19 cellular contexts compared by ENCODE assay signal in the genomic region with DNA sequence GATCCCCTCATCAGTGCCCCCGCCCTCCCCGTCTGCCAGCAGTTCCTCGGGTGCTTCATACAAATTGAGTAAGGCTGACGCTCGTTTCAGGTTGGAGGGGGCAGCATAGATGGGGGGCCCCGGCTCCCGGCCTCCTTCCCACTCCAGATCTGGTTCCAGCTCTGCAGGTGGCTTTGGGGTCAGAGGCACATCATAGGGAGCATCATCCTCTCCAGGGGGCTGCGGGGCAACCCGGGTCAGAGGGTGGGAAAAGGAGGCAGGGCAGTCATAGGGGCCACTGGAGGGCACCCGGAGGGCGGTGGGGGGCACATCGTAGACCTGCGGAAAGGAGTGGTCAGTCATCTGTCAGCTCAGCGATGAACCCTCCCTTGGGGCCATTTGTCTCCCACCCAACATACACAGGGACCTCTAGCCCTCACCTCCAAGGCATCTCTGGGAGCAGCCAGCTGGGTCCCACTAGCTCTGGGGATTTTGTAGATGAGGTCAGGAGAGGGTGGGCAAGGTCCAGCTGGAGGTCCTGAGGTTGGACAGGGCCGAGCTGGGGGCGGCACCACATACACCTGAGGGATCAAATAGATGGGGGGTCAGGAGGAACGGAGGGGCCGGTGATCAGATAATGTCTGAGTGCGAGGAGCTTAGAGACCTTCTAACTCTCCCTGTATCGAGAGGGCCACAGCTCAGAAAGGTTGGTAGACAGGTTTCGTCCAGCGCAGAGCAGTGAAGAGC. TPM values are rescaled to one million over a fixed set of nuclear protein-coding genes. Genes with fewer than 3 reads are reported as not detected.
"Had no signal": no experiment of that assay in that cellular context is flagged by ENCODE, and none has a peak within 500 bp of the region (broad histone marks: within the 10 kb centered on the region; RNA-seq: fewer than 3 reads in every experiment).

No MANE protein-coding gene starts in this region.

- H3K27ac Mint-ChIP-seq: activated naive CD8-positive, alpha-beta T cell; activated T-helper 2 cell treated with anti-CD3 and anti-CD28 coated beads, Interferon-gamma antibody, Interleukin-2, Interleukin-4, amounts not matched to agents 10 μg/mL and 5 μg/mL and 100 μg/mL, durations not matched to agents 14 hours and 24 hours and 36 hours; stimulated activated naive CD8-positive, alpha-beta T cell treated with anti-CD3 and anti-CD28 coated beads, Interleukin-15, Interleukin-2, amounts not matched to agents 100 ng/mL and 50 ng/mL, for 24 hours; T-helper 1 cell treated with Interleukin-12 subunit alpha and Interleukin-12 subunit beta and Interleukin-4 antibody, amounts not matched to agents 30 μg/mL and 1 μg/mL, for 36 hours; WTC11 had no signal

- H3K4me3 Mint-ChIP-seq: activated naive CD8-positive, alpha-beta T cell; stimulated activated naive CD8-positive, alpha-beta T cell treated with anti-CD3 and anti-CD28 coated beads, Interleukin-15, Interleukin-2, amounts not matched to agents 100 ng/mL and 50 ng/mL, for 24 hours; T-helper 1 cell treated with Interleukin-12 subunit alpha and Interleukin-12 subunit beta and Interleukin-4 antibody, amounts not matched to agents 30 μg/mL and 1 μg/mL, for 36 hours; WTC11 had no signal

- H3K4me3 ChIP-seq: heart right ventricle, left ventricle myocardium inferior, psoas muscle, tibial artery had no signal

- H3K9me3 ChIP-seq: heart right ventricle, left ventricle myocardium inferior, psoas muscle, SK-N-SH, tibial artery had no signal

- H3K36me3 Mint-ChIP-seq: activated naive CD8-positive, alpha-beta T cell had no signal

- H3K27me3 Mint-ChIP-seq: activated naive CD8-positive, alpha-beta T cell had no signal

- H3K4me1 ChIP-seq: psoas muscle had no signal

- H3K27ac ChIP-seq: heart right ventricle, psoas muscle had no signal

- H3K27me3 ChIP-seq: tibial artery had no signal

- H3K36me3 ChIP-seq: left ventricle myocardium inferior had no signal

- DNase-seq: activated CD4-positive, alpha-beta T cell treated with anti-CD3 and anti-CD28 coated beads, Interleukin-2, amount 50 U/mL, for 1 hour; heart right ventricle; left ventricle myocardium inferior; mesenchymal stem cell; psoas muscle; stimulated activated CD4-positive, alpha-beta T cell treated with anti-CD3 and anti-CD28 coated beads, Interleukin-2, amount 100 ng/mL, for 48 hours; stimulated activated CD8-positive, alpha-beta memory T cell treated with anti-CD3 and anti-CD28 coated beads, Interleukin-4, amount 100 ng/mL, for 48 hours; tibial artery had no signal

- H3K9me3 Mint-ChIP-seq: activated T-helper 2 cell treated with anti-CD3 and anti-CD28 coated beads, Interferon-gamma antibody, Interleukin-2, Interleukin-4, amounts not matched to agents 10 μg/mL and 5 μg/mL and 100 μg/mL, durations not matched to agents 14 hours and 24 hours and 36 hours; stimulated activated naive CD8-positive, alpha-beta T cell treated with anti-CD3 and anti-CD28 coated beads, Interleukin-15, Interleukin-2, amounts not matched to agents 100 ng/mL and 50 ng/mL, for 24 hours; T-helper 1 cell treated with Interleukin-12 subunit alpha and Interleukin-12 subunit beta and Interleukin-4 antibody, amounts not matched to agents 30 μg/mL and 1 μg/mL, for 36 hours; WTC11 had no signal

RNA-seq across cellular contexts. Expression of a gene that starts 5.1 kb away (rescaled TPM):
- total RNA-seq: activated CD8-positive, alpha-beta memory T cell treated with anti-CD3 and anti-CD28 coated beads for 36 hours; activated T-helper 2 cell treated with anti-CD3 and anti-CD28 coated beads, Interferon-gamma antibody, Interleukin-2, Interleukin-4, amounts not matched to agents 10 μg/mL and 5 μg/mL and 100 μg/mL, durations not matched to agents 14 hours and 24 hours and 36 hours had no signal

RNA-seq across cellular contexts. Expression of a gene that starts 12.7 kb away (rescaled TPM):
- total RNA-seq: activated CD8-positive, alpha-beta memory T cell treated with anti-CD3 and anti-CD28 coated beads for 36 hours; activated T-helper 2 cell treated with anti-CD3 and anti-CD28 coated beads, Interferon-gamma antibody, Interleukin-2, Interleukin-4, amounts not matched to agents 10 μg/mL and 5 μg/mL and 100 μg/mL, durations not matched to agents 14 hours and 24 hours and 36 hours; chondrocyte; fibroblast of lung; frontal cortex; left ventricle myocardium inferior; psoas muscle had no signal
- polyA plus RNA-seq: fibroblast of lung, heart right ventricle, keratinocyte, SK-N-SH had no signal

RNA-seq across cellular contexts. Expression of a gene that starts 17.0 kb away (rescaled TPM):
- total RNA-seq: activated CD8-positive, alpha-beta memory T cell treated with anti-CD3 and anti-CD28 coated beads for 36 hours; activated T-helper 2 cell treated with anti-CD3 and anti-CD28 coated beads, Interferon-gamma antibody, Interleukin-2, Interleukin-4, amounts not matched to agents 10 μg/mL and 5 μg/mL and 100 μg/mL, durations not matched to agents 14 hours and 24 hours and 36 hours; chondrocyte; psoas muscle had no signal
- polyA plus RNA-seq: keratinocyte had no signal
